Comparison of ENCODE assay signal across 20 cellular contexts in genomic region chr1:97501628-97502027, GRCh38.
DNase-seq lines count a peak whose midpoint lies in the region; ATAC-seq, FAIRE-seq and TF ChIP-seq lines count a peak whose summit lies in the region.
"Had no signal": no experiment of that assay in that cellular context is flagged by ENCODE, and none has a peak within 500 bp of the region (broad histone marks: within the 10 kb centered on the region; RNA-seq: fewer than 3 reads in every experiment).

No MANE protein-coding gene starts in this region.

- H3K18ac ChIP-seq in IMR-90 (ENCODE audit: low read depth, low read length), result no peak overlapping the region

- H3K4me3 ChIP-seq in IMR-90 (ENCODE audit: insufficient read depth, low read depth, low read length), result no peak overlapping the region
- no peak overlapping the region for H3K4me3 ChIP-seq in HepG2 (replicated peaks in 1 of 3; ENCODE audit: insufficient read depth in 1 of 3, low read depth in 2 of 3, low read length in 3 of 3)
- no peak overlapping the region for H3K4me3 ChIP-seq in hepatocyte
- H3K4me3 ChIP-seq: BLaER1, GM23338 had no signal

- H2AK5ac ChIP-seq in IMR-90 (ENCODE audit: low read depth, low read length), result no peak overlapping the region

- intact Hi-C loops in IMR-90 (cut with micrococcal nuclease), result no loop called here
- intact Hi-C loops in HepG2 (cut with micrococcal nuclease; ENCODE audit: unreplicated experiment), result no loop called here

- TF ChIP-seq POLR2A in IMR-90 (IDR thresholded peaks at IDR 0.05; ENCODE audit: low read depth, low read length) (no peak), HepG2 (IDR thresholded peaks at IDR 0.05; ENCODE audit: insufficient read depth in 1 of 2, low read depth in 2 of 2, low read length in 2 of 2) (no peak)

- CTCF ChIA-PET in IMR-90 (lab: Yijun Ruan, JAX), result interaction anchor here (1.3 kb wide), 1 partner anchor 12 kb away, joined by 3 read pairs; no protein-coding TSS in a partner anchor
- CTCF ChIA-PET in HepG2 (lab: Yijun Ruan, JAX; ENCODE audit: low intra/inter-chr PET ratio, low total read pairs), result no interaction called here

- H3K79me2 ChIP-seq in HepG2 (ENCODE audit: insufficient read depth, low read length), result no peaks in the 10 kb centered on the region
- H3K79me2 ChIP-seq in hepatocyte, result no peaks in the 10 kb centered on the region

- dilution Hi-C loops in IMR-90 (cut with HindIII; ENCODE audit: low sequenced_read_pairs, unreplicated experiment), result no loop called here

- TF ChIP-seq RAD21 in IMR-90 (IDR thresholded peaks at IDR 0.05; ENCODE audit: low read length), result no peak
- TF ChIP-seq RAD21 in HepG2 (CRISPR knock-in tag; IDR thresholded peaks at IDR 0.05), result no peak

- H3K9ac ChIP-seq in IMR-90 (ENCODE audit: low read depth, low read length) (no peak overlapping the region), HepG2 (ENCODE audit: insufficient read depth, low read depth, low read length) (no peak overlapping the region)
- H3K9ac ChIP-seq: BLaER1 had no signal

- no peak overlapping the region for H4K91ac ChIP-seq in IMR-90 (ENCODE audit: insufficient read depth, low read depth, low read length)

- TF ChIP-seq CTCF in IMR-90 (conservative IDR thresholded peaks at IDR 0.05; ENCODE audit: low read depth, low read length) (no peak), HepG2 (CRISPR knock-in tag; IDR thresholded peaks at IDR 0.05) (no peak), progenitor cell of endocrine pancreas (IDR thresholded peaks at IDR 0.05; ENCODE audit: unreplicated experiment) (no peak), hepatocyte (IDR thresholded peaks at IDR 0.05; ENCODE audit: poor library complexity) (no peak)

- H2BK5ac ChIP-seq in IMR-90 (ENCODE audit: low read depth, low read length, poor library complexity, severe bottlenecking), result no peak overlapping the region

- WGBS in IMR-90 (ENCODE audit: extremely low coverage in 2 of 2, insufficient read length in 1 of 2), 2 experiments, result no CpG with 5 or more reads among the region's 3 CpGs
- 72% methylated on average over 3 of the region's 3 CpGs for WGBS in HepG2 (ENCODE audit: low lambda C conversion rate)
- WGBS in hepatocyte (ENCODE audit: low lambda C conversion rate, missing lambda C conversion rate), result 76% methylated on average over 3 of the region's 3 CpGs

- no peaks in the 10 kb centered on the region for H3K27me3 Mint-ChIP-seq in progenitor cell of endocrine pancreas
- H3K27me3 Mint-ChIP-seq: B cell; CD4-positive, CD25-positive, alpha-beta regulatory T cell had no signal

- H3K9me3 ChIP-seq in IMR-90 (ENCODE audit: control insufficient read depth, insufficient read depth, low read length) (no peaks in the 10 kb centered on the region), HepG2 (ENCODE audit: low read length) (0 out of 2 replicates have a peak, but pooled peaks cover 4% of the 10 kb centered on the region), hepatocyte (ENCODE audit: low read depth) (no peaks in the 10 kb centered on the region)
- H3K9me3 ChIP-seq: BLaER1, Caco-2 had no signal

- FAIRE-seq in HepG2 (lab: Jason Lieb, UNC), result no peak
- FAIRE-seq: G401.6, GM12892, GM19239 had no signal

- H3K27me3 ChIP-seq in IMR-90 (ENCODE audit: control insufficient read depth, insufficient read depth, low read length), result no peaks in the 10 kb centered on the region
- H3K27me3 ChIP-seq in HepG2 (ENCODE audit: control insufficient read depth in 1 of 2, insufficient read depth in 2 of 2, low read length in 2 of 2), result no peaks in the 10 kb centered on the region
- no peaks in the 10 kb centered on the region for H3K27me3 ChIP-seq in hepatocyte
- H3K27me3 ChIP-seq: BLaER1 had no signal

- H2AK9ac ChIP-seq in IMR-90 (replicated peaks; ENCODE audit: low read depth, low read length, poor library complexity), result no peak overlapping the region

- H3K14ac ChIP-seq in IMR-90 (replicated peaks; ENCODE audit: low read depth, low read length), result no peak overlapping the region

- H3K4me1 ChIP-seq in IMR-90 (ENCODE audit: control insufficient read depth, insufficient read depth, low read length) (no peaks in the 10 kb centered on the region), HepG2 (ENCODE audit: insufficient read depth, low read length) (peaks cover 5% of the 10 kb centered on the region; the same call in 1 of the 2 replicates), hepatocyte (ENCODE audit: insufficient read depth) (no peaks in the 10 kb centered on the region)
- H3K4me1 ChIP-seq: BLaER1, Caco-2 had no signal

- H3K9me2 ChIP-seq in hepatocyte (replicated peaks; ENCODE audit: insufficient read depth), result no peaks in the 10 kb centered on the region

- H3K9me3 Mint-ChIP-seq in progenitor cell of endocrine pancreas (ENCODE audit: low read depth), result no peaks in the 10 kb centered on the region
- H3K9me3 Mint-ChIP-seq: CD4-positive, CD25-positive, alpha-beta regulatory T cell; CD8-positive, alpha-beta T cell; GM23338; H9 had no signal

- H2BK15ac ChIP-seq in IMR-90 (ENCODE audit: low read depth, low read length), result no peak overlapping the region

- no peak overlapping the region for H3K4ac ChIP-seq in IMR-90 (ENCODE audit: low read depth, low read length)

- H3K27ac ChIP-seq in IMR-90 (ENCODE audit: insufficient read depth, low read length) (no peak overlapping the region), HepG2 (ENCODE audit: extremely low read length, insufficient read depth, low read length) (no peak overlapping the region), hepatocyte (no peak overlapping the region)
- H3K27ac ChIP-seq: BLaER1, C4-2B had no signal

- H2AFZ ChIP-seq in IMR-90 (replicated peaks; ENCODE audit: low read length, poor library complexity) (no peak overlapping the region), HepG2 (ENCODE audit: low read length) (no peak overlapping the region), hepatocyte (no peak overlapping the region)
- H2AFZ ChIP-seq: GM23338 had no signal

- H3K4me2 ChIP-seq in IMR-90 (ENCODE audit: low read depth, low read length) (no peak overlapping the region), HepG2 (ENCODE audit: low read depth, low read length) (no peak overlapping the region), hepatocyte (no peak overlapping the region)
- H3K4me2 ChIP-seq: BLaER1, GM23338 had no signal

- TF ChIP-seq EP300 in HepG2 (IDR thresholded peaks at IDR 0.05; ENCODE audit: low read depth in 2 of 2, low read length in 2 of 2), result no peak
- TF ChIP-seq EP300 in HepG2 (CRISPR knock-in tag; IDR thresholded peaks at IDR 0.05; ENCODE audit: borderline replicate concordance), result no peak

- no TSS peak for BruUV-seq in IMR-90 (replicated peaks; lab: Mats Ljungman, UMichigan)
- no TSS peak for BruUV-seq in HepG2 (replicated peaks; lab: Mats Ljungman, UMichigan)

- no peak overlapping the region for H4K5ac ChIP-seq in IMR-90 (ENCODE audit: low read depth, low read length)

- no peaks in the 10 kb centered on the region for H3K9me1 ChIP-seq in IMR-90 (ENCODE audit: insufficient read depth, low read length)

- H2BK120ac ChIP-seq in IMR-90 (ENCODE audit: low read depth, low read length), result no peak overlapping the region

- H3K56ac ChIP-seq in IMR-90 (ENCODE audit: extremely low read depth, insufficient read depth, low read length), result no peak overlapping the region

- ATAC-seq in IMR-90 (ENCODE audit: low read depth) (no peak), HepG2 (no peak), HG03439 (IDR thresholded peaks at IDR 0.05; ENCODE audit: unreplicated experiment) (no peak)
- ATAC-seq: CD8-positive, alpha-beta T cell; GM23338; HCT116 had no signal

- H2BK20ac ChIP-seq in IMR-90 (ENCODE audit: low read depth, low read length), result no peak overlapping the region

- H3K4me1 Mint-ChIP-seq in progenitor cell of endocrine pancreas (ENCODE audit: low read depth), result peaks cover 24% of the 10 kb centered on the region
- H3K4me1 Mint-ChIP-seq: GM23338 had no signal

- no peak overlapping the region for H4K8ac ChIP-seq in IMR-90 (ENCODE audit: low read depth in 2 of 2, low read length in 2 of 2)

- DNase-seq in IMR-90 (no peak), HepG2 (ENCODE audit: low spot score) (no peak), progenitor cell of endocrine pancreas (ENCODE audit: low spot score, unreplicated experiment) (no peak), hepatocyte (ENCODE audit: low spot score) (no peak)
- no peak for DNase-seq in activated CD4-positive, alpha-beta T cell treated with anti-CD3 and anti-CD28 coated beads for 48 hours
- DNase-seq: Caco-2; CD4-positive, CD25-positive, alpha-beta regulatory T cell; CD8-positive, alpha-beta T cell; DMS153; DND-41; H9 had no signal

- H3K36me3 Mint-ChIP-seq in progenitor cell of endocrine pancreas (ENCODE audit: insufficient read depth), result no peaks in the 10 kb centered on the region

- POLR2A ChIA-PET in IMR-90 (lab: Charles Lee; ENCODE audit: unreplicated experiment) (no interaction called here), HepG2 (lab: Yijun Ruan, JAX) (no interaction called here)

- H3K36me3 ChIP-seq in IMR-90 (ENCODE audit: control insufficient read depth, insufficient read depth, low read length) (no peaks in the 10 kb centered on the region), HepG2 (replicated peaks in 1 of 2; ENCODE audit: control insufficient read depth in 1 of 2, insufficient read depth in 2 of 2, low read length in 2 of 2) (no peaks in the 10 kb centered on the region), hepatocyte (replicated peaks; ENCODE audit: insufficient read depth, low read depth) (no peaks in the 10 kb centered on the region)
- H3K36me3 ChIP-seq: BLaER1 had no signal

- H3K23ac ChIP-seq in IMR-90 (ENCODE audit: low read depth, low read length), result no peak overlapping the region

- H3K27ac Mint-ChIP-seq in progenitor cell of endocrine pancreas, result peak overlapping the region; percentile 77
- H3K27ac Mint-ChIP-seq: B cell; CD4-positive, CD25-positive, alpha-beta regulatory T cell; CD8-positive, alpha-beta T cell; GM23338; H9 had no signal

- no peaks in the 10 kb centered on the region for H4K20me1 ChIP-seq in IMR-90 (ENCODE audit: insufficient read depth, low read length)
- no peaks in the 10 kb centered on the region for H4K20me1 ChIP-seq in HepG2 (ENCODE audit: insufficient read depth, low read length)
- H4K20me1 ChIP-seq in hepatocyte (ENCODE audit: insufficient read depth, poor library complexity, severe bottlenecking), result no peaks in the 10 kb centered on the region
- H4K20me1 ChIP-seq: BLaER1 had no signal

- in situ Hi-C loops in IMR-90 (cut with MboI; ENCODE audit: low sequenced_read_pairs), result no loop called here
- in situ Hi-C loops in HepG2 (cut with HindIII; ENCODE audit: extremely low pct_ligation_motif_present, low pct_unique_long_range_greater_than_20kb), result no loop called here

- H3K4me3 Mint-ChIP-seq in progenitor cell of endocrine pancreas (ENCODE audit: low read depth), result no peak overlapping the region
- H3K4me3 Mint-ChIP-seq: B cell; CD4-positive, CD25-positive, alpha-beta regulatory T cell; CD8-positive, alpha-beta T cell; GM23338; H9 had no signal

- H3K79me1 ChIP-seq in IMR-90 (ENCODE audit: low read depth in 1 of 2, low read length in 2 of 2), result no peaks in the 10 kb centered on the region

TF ChIP-seq in IMR-90, 13 proteins besides CTCF, POLR2A, EP300 and RAD21 (continues in another document):
- TF ChIP-seq MAFK (IDR thresholded peaks at IDR 0.05; ENCODE audit: low read depth, low read length) (peak; percentile 65), NFE2L2 (IDR thresholded peaks at IDR 0.05; ENCODE audit: low read depth, low read length) (no peak)

TF ChIP-seq in HepG2, 621 proteins besides CTCF, POLR2A, EP300 and RAD21 (continues in another document):
- TF ChIP-seq KAT7 (CRISPR knock-in tag; IDR thresholded peaks at IDR 0.05; ENCODE audit: borderline replicate concordance) (no peak), MAFK (conservative IDR thresholded peaks at IDR 0.05 in 1 of 2, IDR thresholded peaks at IDR 0.05 in 1 of 2; ENCODE audit: low read length in 2 of 2) (peak; percentile 40 to 80; a peak in 3 of 4 replicates)
